ENCODE assay signal across 7 cellular contexts in genomic region chr12:130372936-130373335, GRCh38. TPM values are rescaled to one million over a fixed set of nuclear protein-coding genes. Genes with fewer than 3 reads are reported as not detected.
"Had no signal": no experiment of that assay in that cellular context is flagged by ENCODE, and none has a peak within 500 bp of the region (broad histone marks: within the 10 kb centered on the region; RNA-seq: fewer than 3 reads in every experiment).

No MANE protein-coding gene starts in this region.

- DNase-seq: GM23248, GOT3, H7, HFFc6, KBM-7 had no signal

RNA-seq across cellular contexts. Expression of gene PIWIL1, which starts 35.2 kb away (rescaled TPM):
- total RNA-seq: GM23248, H7, HepG2, HFFc6, HT-29 had no signal
